ENCODE assay signal across 8 cellular contexts in genomic region chr12:123131879-123132402, GRCh38. TPM values are rescaled to one million over a fixed set of nuclear protein-coding genes. Genes with fewer than 3 reads are reported as not detected.
DNase-seq lines count a peak whose midpoint lies in the region; ATAC-seq, FAIRE-seq and TF ChIP-seq lines count a peak whose summit lies in the region.

No MANE protein-coding gene starts in this region.

- H3K27ac ChIP-seq in endodermal cell (ENCODE audit: low read depth, low read length) = no peak overlapping the region

- H3K36me3 ChIP-seq in endodermal cell (ENCODE audit: control insufficient read depth, insufficient read depth, low read length) = no peaks in the 10 kb centered on the region

- DNase-seq in NCI-H146 treated with DMSO at 0.1 percent for 48 hours (lab: John Stamatoyannopoulos, UW; ENCODE audit: unreplicated experiment) = peak; percentile 95
- peak; percentile 52 for DNase-seq in SK-N-DZ (ENCODE audit: low spot score)
- DNase-seq in endodermal cell = peak; percentile 62
- no peak for DNase-seq in stimulated activated effector memory CD8-positive, alpha-beta T cell treated with anti-CD3 and anti-CD28 coated beads, Interleukin-12 subunit alpha, Interleukin-12 subunit beta, amount 100 ng/mL, for 72 hours (ENCODE audit: low spot score in 2 of 2)
- no peak for DNase-seq in dermis blood vessel endothelial cell
- no peak for DNase-seq in GM13976 (ENCODE audit: low spot score)
- no peak for DNase-seq in RCC 7860 (ENCODE audit: low spot score)

- H3K4me1 ChIP-seq in endodermal cell (ENCODE audit: control insufficient read depth, insufficient read depth, low read length) = no peaks in the 10 kb centered on the region

- H3K9me3 Mint-ChIP-seq in endodermal cell = peaks cover 6% of the 10 kb centered on the region
- no peaks in the 10 kb centered on the region for H3K9me3 Mint-ChIP-seq in stimulated activated effector memory CD8-positive, alpha-beta T cell treated with anti-CD3 and anti-CD28 coated beads, Interleukin-12 subunit alpha, Interleukin-12 subunit beta, amount 100 ng/mL, for 72 hours

- H3K9me3 ChIP-seq in endodermal cell (ENCODE audit: control insufficient read depth, low read length) = no peaks in the 10 kb centered on the region

- no peak overlapping the region for H3K4me3 Mint-ChIP-seq in endodermal cell
- H3K4me3 Mint-ChIP-seq in stimulated activated effector memory CD8-positive, alpha-beta T cell treated with anti-CD3 and anti-CD28 coated beads, Interleukin-12 subunit alpha, Interleukin-12 subunit beta, amount 100 ng/mL, for 72 hours = no peak overlapping the region

- peak; percentile 62 for ATAC-seq in stimulated activated effector memory CD8-positive, alpha-beta T cell treated with anti-CD3 and anti-CD28 coated beads, Interleukin-12 subunit alpha, Interleukin-12 subunit beta, amount 100 ng/mL, for 72 hours
- no peak for ATAC-seq in HG03175 (IDR thresholded peaks at IDR 0.05; ENCODE audit: unreplicated experiment)

- H3K4me1 Mint-ChIP-seq in endodermal cell = peaks cover 4% of the 10 kb centered on the region
- peaks cover 13% of the 10 kb centered on the region for H3K4me1 Mint-ChIP-seq in stimulated activated effector memory CD8-positive, alpha-beta T cell treated with anti-CD3 and anti-CD28 coated beads, Interleukin-12 subunit alpha, Interleukin-12 subunit beta, amount 100 ng/mL, for 72 hours

- H3K9ac ChIP-seq in endodermal cell (ENCODE audit: extremely low read depth, low read length, poor library complexity, severe bottlenecking) = no peak overlapping the region

- peaks cover 7% of the 10 kb centered on the region for H3K36me3 Mint-ChIP-seq in endodermal cell (ENCODE audit: low read depth)
- no peaks in the 10 kb centered on the region for H3K36me3 Mint-ChIP-seq in stimulated activated effector memory CD8-positive, alpha-beta T cell treated with anti-CD3 and anti-CD28 coated beads, Interleukin-12 subunit alpha, Interleukin-12 subunit beta, amount 100 ng/mL, for 72 hours

- TF ChIP-seq CTCF in endodermal cell (conservative IDR thresholded peaks at IDR 0.05) (no peak), GM13976 (IDR thresholded peaks at IDR 0.05; ENCODE audit: borderline replicate concordance, control extremely low read depth, extremely low read depth, insufficient read depth, missing control alignments) (no peak)

- H3K27me3 ChIP-seq in endodermal cell (ENCODE audit: control insufficient read depth, insufficient read depth, low read length, poor library complexity, severe bottlenecking) = no peaks in the 10 kb centered on the region

- in situ Hi-C loops in GM13976 (cut with MboI; ENCODE audit: low sequenced_read_pairs, unreplicated experiment) = no loop called here

- no peak overlapping the region for H3K4me3 ChIP-seq in endodermal cell (ENCODE audit: low read length)

- WGBS in endodermal cell (ENCODE audit: insufficient coverage in 1 of 2, insufficient read length in 1 of 2), 2 experiments = 92% methylated on average over 7 to 12 of the region's 12 CpGs

- no peak overlapping the region for H3K27ac Mint-ChIP-seq in endodermal cell
- peak overlapping the region; percentile 70 for H3K27ac Mint-ChIP-seq in stimulated activated effector memory CD8-positive, alpha-beta T cell treated with anti-CD3 and anti-CD28 coated beads, Interleukin-12 subunit alpha, Interleukin-12 subunit beta, amount 100 ng/mL, for 72 hours

- FAIRE-seq in RCC 7860 (lab: Jason Lieb, UNC) = no peak

- H3K27me3 Mint-ChIP-seq in endodermal cell (ENCODE audit: insufficient read depth) = no peaks in the 10 kb centered on the region

RNA-seq across cellular contexts. Expression of gene PITPNM2, which starts 18.9 kb away (rescaled TPM):
- polyA plus RNA-seq in SK-N-DZ (2014; cell fraction: cytosol; rRNA removed) = 1.0 and 1.3 TPM in 2 replicates
- polyA plus RNA-seq in SK-N-DZ (2014; cell fraction: nucleus; rRNA removed) = 3.3 and 9.0 TPM in 2 replicates
- total RNA-seq in endodermal cell (10 to 100 TPM in 1 of 2 donors, 1 to 10 TPM in 1; 3.2 to 13.4 TPM), dermis blood vessel endothelial cell (8.8 and 12.1 TPM in 2 replicates)
- 3.0 TPM for polyA plus RNA-seq in endodermal cell (2013, experiment 1 of 2)
- 2.6 TPM for polyA plus RNA-seq in endodermal cell (2013, experiment 2 of 2)

Comparison
In these comparisons a context has a peak if more than half of its experiments do, and no peak if none do; other contexts are left out.
1. DNase-seq: peak in NCI-H146 treated with DMSO at 0.1 percent for 48 hours (single experiment), SK-N-DZ (single experiment) and endodermal cell (single experiment); none in stimulated activated effector memory CD8-positive, alpha-beta T cell treated with anti-CD3 and anti-CD28 coated beads, Interleukin-12 subunit alpha, Interleukin-12 subunit beta, amount 100 ng/mL, for 72 hours (0 of 2), dermis blood vessel endothelial cell (single experiment), GM13976 (single experiment) and RCC 7860 (single experiment).